Comparison of ENCODE assay signal across 20 cellular contexts in the genomic region with DNA sequence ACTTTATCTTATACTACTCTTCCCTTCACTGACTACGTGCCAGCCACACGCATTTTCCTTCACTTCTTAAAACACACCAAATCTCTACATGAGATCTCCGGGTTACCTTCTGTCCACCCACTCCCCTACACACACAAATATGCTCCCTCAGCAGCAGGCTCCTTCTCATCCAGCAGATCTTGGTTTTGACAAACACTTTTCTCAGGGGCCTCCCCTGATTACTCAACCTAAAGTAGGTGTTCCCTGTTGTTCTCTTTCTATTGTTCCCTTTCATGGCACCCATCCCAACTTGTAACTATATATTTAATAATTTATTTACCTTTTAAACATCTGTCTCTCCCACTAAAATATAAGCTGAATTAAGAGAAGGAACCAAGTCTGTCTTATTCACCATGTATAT. TPM values are rescaled to one million over a fixed set of nuclear protein-coding genes. Genes with fewer than 3 reads are reported as not detected.
A peak's percentile ranks its signal among the peaks of the same experiment; 100 is the strongest.
DNase-seq lines count a peak whose midpoint lies in the region; ATAC-seq and TF ChIP-seq lines count a peak whose summit lies in the region.
"Had no signal": no experiment of that assay in that cellular context is flagged by ENCODE, and none has a peak within 500 bp of the region (broad histone marks: within the 10 kb centered on the region; RNA-seq: fewer than 3 reads in every experiment).

No MANE protein-coding gene starts in this region.

- H2AFZ ChIP-seq in Loucy (ENCODE audit: low read length): no peak overlapping the region

- no peaks in the 10 kb centered on the region for H3K36me3 Mint-ChIP-seq in MCF 10A (ENCODE audit: insufficient read depth, unreplicated experiment)
- peaks cover 34% of the 10 kb centered on the region for H3K36me3 Mint-ChIP-seq in brain
- peaks cover 31% of the 10 kb centered on the region for H3K36me3 Mint-ChIP-seq in stimulated activated memory B cell treated with anti-CD40 and anti-IgM and Interleukin-4, amounts not matched to agents 10 μg/mL and 1 μg/mL and 100 μg/mL, for 72 hours

- TF ChIP-seq POLR2A in breast epithelium (IDR thresholded peaks at IDR 0.05): no peak

- H3F3A ChIP-seq in Loucy (ENCODE audit: low read depth): no peaks in the 10 kb centered on the region; the same call in 1 of the 2 replicates

- peak overlapping the region; percentile 4 for H3K27ac Mint-ChIP-seq in MCF 10A (ENCODE audit: low read depth, unreplicated experiment)
- H3K27ac Mint-ChIP-seq in brain: peak overlapping the region in 2 of 5 experiments; percentile 13 to 97
- peak overlapping the region; percentile 1 for H3K27ac Mint-ChIP-seq in stimulated activated memory B cell treated with anti-CD40 and anti-IgM and Interleukin-4, amounts not matched to agents 10 μg/mL and 1 μg/mL and 100 μg/mL, for 72 hours
- H3K27ac Mint-ChIP-seq in stimulated activated naive CD8-positive, alpha-beta T cell treated with anti-CD3 and anti-CD28 coated beads, Interleukin-15, amount 100 ng/mL, for 72 hours: no peak overlapping the region
- H3K27ac Mint-ChIP-seq: activated naive CD8-positive, alpha-beta T cell treated with anti-CD3 and anti-CD28 coated beads, Interleukin-2, amount 10 ng/mL, durations not matched to agents 7 days and 5 days had no signal

- peaks cover 0 to 13% of the 10 kb centered on the region in 2 donors for H3K4me1 ChIP-seq in breast epithelium
- H3K4me1 ChIP-seq in Loucy (ENCODE audit: insufficient read depth, low read length, poor library complexity, severe bottlenecking): peaks cover 57% of the 10 kb centered on the region

- peaks cover 35% of the 10 kb centered on the region for H3K4me1 Mint-ChIP-seq in MCF 10A (ENCODE audit: insufficient read depth, unreplicated experiment)
- H3K4me1 Mint-ChIP-seq in brain: peaks cover 79% of the 10 kb centered on the region
- peaks cover 53% of the 10 kb centered on the region for H3K4me1 Mint-ChIP-seq in stimulated activated memory B cell treated with anti-CD40 and anti-IgM and Interleukin-4, amounts not matched to agents 10 μg/mL and 1 μg/mL and 100 μg/mL, for 72 hours
- H3K4me1 Mint-ChIP-seq in stimulated activated naive CD8-positive, alpha-beta T cell treated with anti-CD3 and anti-CD28 coated beads, Interleukin-15, amount 100 ng/mL, for 72 hours: peaks cover 51% of the 10 kb centered on the region

- H3K4me3 ChIP-seq in breast epithelium (no peak overlapping the region), Loucy (ENCODE audit: low read length, poor library complexity, severe bottlenecking) (peak overlapping the region; percentile 92)
- H3K4me3 ChIP-seq: skin epidermis, tibial nerve had no signal

- BruUV-seq in MCF 10A (replicated peaks; lab: Mats Ljungman, UMichigan): no TSS peak

- intact Hi-C loops in MCF 10A (cut with micrococcal nuclease): no loop called here
- intact Hi-C loops in breast epithelium (cut with DNase I; ENCODE audit: low total_unique reads): no loop called here

- H3K4me2 ChIP-seq in Loucy (ENCODE audit: low read depth, low read length, poor library complexity, severe bottlenecking): peak overlapping the region; percentile 81

- CTCF ChIA-PET in MCF 10A (lab: Yijun Ruan, JAX): interaction anchor here (1.2 kb wide), 1 partner anchor 89 kb away, joined by 3 read pairs; no protein-coding TSS in a partner anchor

- no peaks in the 10 kb centered on the region for H3K27me3 Mint-ChIP-seq in MCF 10A (ENCODE audit: insufficient read depth, unreplicated experiment)
- H3K27me3 Mint-ChIP-seq in brain: peaks cover 12% of the 10 kb centered on the region
- H3K27me3 Mint-ChIP-seq in stimulated activated memory B cell treated with anti-CD40 and anti-IgM and Interleukin-4, amounts not matched to agents 10 μg/mL and 1 μg/mL and 100 μg/mL, for 72 hours: no peaks in the 10 kb centered on the region
- no peaks in the 10 kb centered on the region for H3K27me3 Mint-ChIP-seq in stimulated activated naive CD8-positive, alpha-beta T cell treated with anti-CD3 and anti-CD28 coated beads, Interleukin-15, amount 100 ng/mL, for 72 hours
- H3K27me3 Mint-ChIP-seq: progenitor cell of endocrine pancreas had no signal

- no peaks in the 10 kb centered on the region for H3K27me3 ChIP-seq in breast epithelium
- H3K27me3 ChIP-seq in Loucy (ENCODE audit: insufficient read depth, low read length, poor library complexity, severe bottlenecking): no peaks in the 10 kb centered on the region
- H3K27me3 ChIP-seq: esophagus squamous epithelium, tibial nerve had no signal

- H3K4me3 Mint-ChIP-seq in MCF 10A (ENCODE audit: unreplicated experiment) (no peak overlapping the region), brain (peak overlapping the region; percentile 18 to 96 (median 94))
- no peak overlapping the region for H3K4me3 Mint-ChIP-seq in stimulated activated memory B cell treated with anti-CD40 and anti-IgM and Interleukin-4, amounts not matched to agents 10 μg/mL and 1 μg/mL and 100 μg/mL, for 72 hours
- peak overlapping the region in 1 of 2 donors; percentile 6 for H3K4me3 Mint-ChIP-seq in stimulated activated naive CD8-positive, alpha-beta T cell treated with anti-CD3 and anti-CD28 coated beads, Interleukin-15, amount 100 ng/mL, for 72 hours

- no peak overlapping the region for H3K27ac ChIP-seq in breast epithelium
- H3K27ac ChIP-seq: tibial nerve had no signal

- peak overlapping the region; percentile 30 for H3K9ac ChIP-seq in Loucy (ENCODE audit: low read depth, low read length, poor library complexity, severe bottlenecking)

- no peak for ATAC-seq in stimulated activated memory B cell treated with anti-CD40 and anti-IgM and Interleukin-4, amounts not matched to agents 10 μg/mL and 1 μg/mL and 100 μg/mL, for 72 hours
- ATAC-seq in activated CD4-positive, CD25-positive, alpha-beta regulatory T cell treated with anti-CD3 and anti-CD28 coated beads, Interleukin-2, amount 50 U/mL, for 24 hours: no peak
- no peak for ATAC-seq in stimulated activated naive CD8-positive, alpha-beta T cell treated with anti-CD3 and anti-CD28 coated beads, Interleukin-15, amount 100 ng/mL, for 72 hours
- ATAC-seq in GM21619 (IDR thresholded peaks at IDR 0.05; ENCODE audit: unreplicated experiment): no peak

- H3K9me3 Mint-ChIP-seq in MCF 10A (ENCODE audit: unreplicated experiment) (no peaks in the 10 kb centered on the region), brain (peaks cover 3 to 4% (median 4%) of the 10 kb centered on the region in 5 experiments)
- peaks cover 5% of the 10 kb centered on the region for H3K9me3 Mint-ChIP-seq in stimulated activated memory B cell treated with anti-CD40 and anti-IgM and Interleukin-4, amounts not matched to agents 10 μg/mL and 1 μg/mL and 100 μg/mL, for 72 hours
- peaks cover 0 to 6% of the 10 kb centered on the region in 2 donors for H3K9me3 Mint-ChIP-seq in stimulated activated naive CD8-positive, alpha-beta T cell treated with anti-CD3 and anti-CD28 coated beads, Interleukin-15, amount 100 ng/mL, for 72 hours

- no peaks in the 10 kb centered on the region for H3K9me2 ChIP-seq in Loucy (replicated peaks; ENCODE audit: low read depth, low read length)

- peaks cover 19% of the 10 kb centered on the region for H4K20me1 ChIP-seq in Loucy (ENCODE audit: insufficient read depth, low read length, poor library complexity, severe bottlenecking)

- TF ChIP-seq CTCF in MCF 10A (IDR thresholded peaks at IDR 0.05; ENCODE audit: unreplicated experiment) (no peak), breast epithelium (IDR thresholded peaks at IDR 0.05) (no peak), Loucy (conservative IDR thresholded peaks at IDR 0.05; ENCODE audit: low read length) (no peak), brain (conservative IDR thresholded peaks at IDR 0.05) (no peak)

- POLR2A ChIA-PET in MCF 10A (lab: Yijun Ruan, JAX): interaction anchor here (1.1 kb wide), 1 partner anchor 10 kb away, joined by 3 read pairs; no protein-coding TSS in a partner anchor

- peaks cover 56% of the 10 kb centered on the region for H3K79me2 ChIP-seq in Loucy (ENCODE audit: insufficient read depth, low read length)

- H3K9me3 ChIP-seq in breast epithelium (no peaks in the 10 kb centered on the region), Loucy (ENCODE audit: insufficient read depth, low read depth, low read length) (no peaks in the 10 kb centered on the region)
- H3K9me3 ChIP-seq: esophagus squamous epithelium had no signal

- peak; percentile 46 for DNase-seq in MCF 10A (ENCODE audit: unreplicated experiment)
- no peak for DNase-seq in breast epithelium (ENCODE audit: low spot score in 2 of 2)
- DNase-seq in stimulated activated naive CD8-positive, alpha-beta T cell treated with anti-CD3 and anti-CD28 coated beads, Interleukin-15, amount 100 ng/mL, for 72 hours: no peak
- DNase-seq: activated CD4-positive, CD25-positive, alpha-beta regulatory T cell; activated CD8-positive, alpha-beta memory T cell treated with anti-CD3 and anti-CD28 coated beads, Interleukin-2, amount 50 U/mL, for 4 hours; activated naive CD8-positive, alpha-beta T cell treated with anti-CD3 and anti-CD28 coated beads, Interleukin-2, amount 10 ng/mL, durations not matched to agents 7 days and 5 days; DMS79; effector CD4-positive, alpha-beta T cell; esophagus squamous epithelium; head of caudate nucleus; NCI-H146; NCI-H345 had no signal

- H3K36me3 ChIP-seq in breast epithelium (no peaks in the 10 kb centered on the region), Loucy (ENCODE audit: insufficient read depth, low read length) (no peaks in the 10 kb centered on the region)
- H3K36me3 ChIP-seq: esophagus squamous epithelium had no signal

RNA-seq across cellular contexts. Expression of a gene that starts 2.8 kb away (rescaled TPM):
- total RNA-seq in MCF 10A (2022) (16.9 and 21.4 TPM in 2 replicates), breast epithelium (10 to 100 TPM; 33.4 to 60.6 (median 40.2) TPM)
- polyA plus RNA-seq in brain (ENCODE audit: insufficient read depth, low read depth, low replicate concordance): 12.1 TPM

Comparison
In these comparisons a context has a peak if more than half of its experiments do, and no peak if none do; other contexts are left out.
1. H3K27ac Mint-ChIP-seq: peak in MCF 10A (single experiment) and stimulated activated memory B cell treated with anti-CD40 and anti-IgM and Interleukin-4, amounts not matched to agents 10 μg/mL and 1 μg/mL and 100 μg/mL, for 72 hours (single experiment); none in stimulated activated naive CD8-positive, alpha-beta T cell treated with anti-CD3 and anti-CD28 coated beads, Interleukin-15, amount 100 ng/mL, for 72 hours (0 of 2).
2. H3K4me3 Mint-ChIP-seq: peak in brain (5 of 5); none in MCF 10A (single experiment) and stimulated activated memory B cell treated with anti-CD40 and anti-IgM and Interleukin-4, amounts not matched to agents 10 μg/mL and 1 μg/mL and 100 μg/mL, for 72 hours (single experiment).